ENCODE assay signal across 15 cellular contexts in the genomic region with DNA sequence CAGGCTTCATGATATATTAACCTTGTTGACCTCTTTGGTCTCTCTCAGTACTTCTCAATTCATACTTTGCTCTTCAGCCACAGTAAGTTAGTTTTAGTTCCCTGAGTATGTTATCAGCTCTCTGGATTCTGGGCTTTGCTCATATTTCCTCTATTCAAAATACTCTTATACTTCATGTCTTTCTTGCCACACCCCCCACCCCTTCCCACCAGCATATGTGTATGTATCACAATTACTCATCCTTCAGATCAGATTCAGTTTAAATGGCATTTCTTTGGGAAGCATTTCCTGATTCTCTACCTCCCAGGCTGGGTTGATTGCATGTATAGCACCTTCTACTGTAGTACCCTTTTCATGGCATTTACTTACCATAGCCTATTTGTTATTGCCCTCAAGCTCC. TPM values are rescaled to one million over a fixed set of nuclear protein-coding genes. Genes with fewer than 3 reads are reported as not detected.
DNase-seq lines count a peak whose midpoint lies in the region; ATAC-seq lines count a peak whose summit lies in the region.
"Had no signal": no experiment of that assay in that cellular context is flagged by ENCODE, and none has a peak within 500 bp of the region (broad histone marks: within the 10 kb centered on the region; RNA-seq: fewer than 3 reads in every experiment).

No MANE protein-coding gene starts in this region.

- DNase-seq in activated CD4-positive, alpha-beta T cell treated with anti-CD3 and anti-CD28 coated beads for 4 hours: peak; percentile 43 to 48
- DNase-seq in activated CD4-positive, alpha-beta T cell treated with anti-CD3 and anti-CD28 coated beads, Interleukin-2, amount 50 U/mL, for 1 hour: no peak
- peak; percentile 38 for DNase-seq in activated CD4-positive, alpha-beta T cell treated with anti-CD3 and anti-CD28 coated beads for 48 hours
- DNase-seq in dermis blood vessel endothelial cell: peak; percentile 25
- peak; percentile 6 for DNase-seq in stimulated activated CD4-positive, alpha-beta T cell treated with anti-CD3 and anti-CD28 coated beads, Interleukin-1b, Interleukin-23, amount 100 ng/mL, for 48 hours
- DNase-seq in Kasumi-1 (lab: John Stamatoyannopoulos, UW): no peak
- no peak for DNase-seq in GDM1 (lab: John Stamatoyannopoulos, UW)
- DNase-seq: activated CD4-positive, CD25-positive, alpha-beta regulatory T cell; Caco-2; left colon; NCI-H2081 treated with DMSO at 0.1 percent for 48 hours; NK-92 treated with Interleukin-12 subunit alpha and Interleukin-12 subunit beta, amount 100 ng/mL, for 24 hours; transverse colon had no signal

- no peak for ATAC-seq in esophagus mucosa
- ATAC-seq: gastroesophageal sphincter, left colon had no signal

RNA-seq across cellular contexts. Expression of gene SLC30A7, which starts 28.3 kb away (rescaled TPM):
- total RNA-seq in dermis blood vessel endothelial cell (43.1 and 43.7 TPM in 2 replicates), esophagus mucosa (15.9 TPM)

RNA-seq across cellular contexts. Expression of gene EXTL2, which starts 29.6 kb away (rescaled TPM):
- total RNA-seq in dermis blood vessel endothelial cell (13.4 and 21.3 TPM in 2 replicates), esophagus mucosa (2.3 TPM)

Comparison
In these comparisons a context has a peak if more than half of its experiments do, and no peak if none do; other contexts are left out.
1. DNase-seq: peak in activated CD4-positive, alpha-beta T cell treated with anti-CD3 and anti-CD28 coated beads for 4 hours (2 of 2), activated CD4-positive, alpha-beta T cell treated with anti-CD3 and anti-CD28 coated beads for 48 hours (single experiment), dermis blood vessel endothelial cell (single experiment) and stimulated activated CD4-positive, alpha-beta T cell treated with anti-CD3 and anti-CD28 coated beads, Interleukin-1b, Interleukin-23, amount 100 ng/mL, for 48 hours (single experiment); none in activated CD4-positive, alpha-beta T cell treated with anti-CD3 and anti-CD28 coated beads, Interleukin-2, amount 50 U/mL, for 1 hour (single experiment), Kasumi-1 (0 of 2) and GDM1 (single experiment).